Comparison of ENCODE assay signal across 8 cellular contexts in genomic region chr16:74998481-74999207, GRCh38. TPM values are rescaled to one million over a fixed set of nuclear protein-coding genes. Genes with fewer than 3 reads are reported as not detected.
A peak's percentile ranks its signal among the peaks of the same experiment; 100 is the strongest.
DNase-seq lines count a peak whose midpoint lies in the region; ATAC-seq and TF ChIP-seq lines count a peak whose summit lies in the region.

ZNRF1 (plus strand) TSS chr16:74999024; CDS start chr16:74999672, 648 bp downstream.

- H3K4me1 Mint-ChIP-seq in GM23338 (peaks cover 42% of the 10 kb centered on the region), type B pancreatic cell (ENCODE audit: unreplicated experiment) (peaks cover 38% of the 10 kb centered on the region)

- H4K20me1 ChIP-seq in GM23338 (replicated peaks; ENCODE audit: insufficient read depth), result peaks cover 30% of the 10 kb centered on the region

- H3K4me3 Mint-ChIP-seq in GM23338 (peak within 1 kb of the TSS; percentile 80), type B pancreatic cell (peak within 1 kb of the TSS; percentile 92)

- intact Hi-C loops in cardiac septum (cut with DNase I) (loop anchor here (1.0 to 5.0 kb wide), 3 partner anchors 46 to 113 kb away; no protein-coding TSS in a partner anchor), posterior cingulate gyrus (cut with DNase I) (loop anchor here (1.0 to 10.0 kb wide), 3 partner anchors 113 to 294 kb away; partner anchors contain the start of genes MLKL and ZFP1)

- H3K27ac ChIP-seq in GM23338 (ENCODE audit: low read depth), result peak within 1 kb of the TSS; percentile 79; the same call in 1 of the 2 replicates

- H3K4me3 ChIP-seq in GM23338, result peak within 1 kb of the TSS; percentile 82
- H3K4me3 ChIP-seq in LNCaP clone FGC (ENCODE audit: low read depth, low read length), result peak within 1 kb of the TSS; percentile 69

- peaks cover 26% of the 10 kb centered on the region for H3K4me1 ChIP-seq in GM23338 (ENCODE audit: insufficient read depth)

- TF ChIP-seq CTCF in GM23338 (conservative IDR thresholded peaks at IDR 0.05; ENCODE audit: low read depth in 2 of 2) (peak; percentile 86 to 87), LNCaP clone FGC (IDR thresholded peaks at IDR 0.05; ENCODE audit: control insufficient read depth, extremely low read depth, insufficient read depth) (peak; percentile 74), type B pancreatic cell (conservative IDR thresholded peaks at IDR 0.05) (peak; percentile 85)

- no peaks in the 10 kb centered on the region; the same call in 1 of the 2 replicates for H3K36me3 ChIP-seq in GM23338 (ENCODE audit: insufficient read depth)

- ATAC-seq in GM23338, result peak; percentile 71

- H3K27me3 ChIP-seq in GM23338 (ENCODE audit: insufficient read depth), result peaks cover 8% of the 10 kb centered on the region

- H3K9me2 ChIP-seq in GM23338 (ENCODE audit: insufficient read depth), result no peaks in the 10 kb centered on the region

- peak within 1 kb of the TSS; percentile 75 for H2AFZ ChIP-seq in GM23338

- H3K9me3 Mint-ChIP-seq in GM23338, result no peaks in the 10 kb centered on the region; the same call in 2 of the 3 replicates
- H3K9me3 Mint-ChIP-seq in type B pancreatic cell, result no peaks in the 10 kb centered on the region

- H3K27ac Mint-ChIP-seq in GM23338 (peak within 1 kb of the TSS; percentile 84), type B pancreatic cell (peak within 1 kb of the TSS; percentile 88)

- H3K27me3 Mint-ChIP-seq in GM23338 (ENCODE audit: insufficient read depth, low read depth, poor library complexity) (peaks cover 24% of the 10 kb centered on the region), type B pancreatic cell (no peaks in the 10 kb centered on the region)

- H3K79me2 ChIP-seq in GM23338 (replicated peaks; ENCODE audit: insufficient read depth), result peaks cover 44% of the 10 kb centered on the region

- peaks cover 10% of the 10 kb centered on the region for H3F3A ChIP-seq in GM23338 (replicated peaks; ENCODE audit: low read depth)

- peaks cover 2% of the 10 kb centered on the region; the same call in 2 of the 3 replicates for H3K36me3 Mint-ChIP-seq in GM23338 (ENCODE audit: low read depth)
- H3K36me3 Mint-ChIP-seq in type B pancreatic cell, result peaks cover 6% of the 10 kb centered on the region

- H3K4me2 ChIP-seq in GM23338, result peak within 1 kb of the TSS; percentile 96

- DNase-seq in GDM1 (lab: John Stamatoyannopoulos, UW), result peak; percentile 40
- peak; percentile 92 for DNase-seq in GM23338 (ENCODE audit: low spot score)
- peak; percentile 47 for DNase-seq in LNCaP clone FGC (ENCODE audit: low read depth)
- DNase-seq in SW 1271 (lab: John Stamatoyannopoulos, UW), result peak; percentile 64 to 83
- peak; percentile 66 for DNase-seq in activated naive CD8-positive, alpha-beta T cell treated with anti-CD3 and anti-CD28 coated beads, Interleukin-2, amount 50 U/mL, for 16 hours (ENCODE audit: low read depth, low spot score)
- DNase-seq in cardiac septum (ENCODE audit: low spot score), result peak; percentile 90
- peak; percentile 64 to 94 (median 74) for DNase-seq in posterior cingulate gyrus
- DNase-seq in type B pancreatic cell (ENCODE audit: extremely low spot score, unreplicated experiment), result peak; percentile 85

TF ChIP-seq in GM23338, 12 proteins besides CTCF, POLR2A, EP300 and RAD21:
- no peak for TF ChIP-seq EZH2 (IDR thresholded peaks at IDR 0.05; ENCODE audit: low read depth, unreplicated experiment)
- no peak for TF ChIP-seq JUNB (IDR thresholded peaks at IDR 0.05; ENCODE audit: unreplicated experiment)
- TF ChIP-seq POLR2AphosphoS5 (IDR thresholded peaks at IDR 0.05; ENCODE audit: low read depth), result peak; percentile 42
- peak; percentile 35; the same call in 1 of the 2 replicates for TF ChIP-seq CREB1 (CRISPR knock-in tag; IDR thresholded peaks at IDR 0.05; ENCODE audit: low read depth)
- TF ChIP-seq STAT1 (IDR thresholded peaks at IDR 0.05; ENCODE audit: unreplicated experiment), result no peak
- TF ChIP-seq, protein P1, sequence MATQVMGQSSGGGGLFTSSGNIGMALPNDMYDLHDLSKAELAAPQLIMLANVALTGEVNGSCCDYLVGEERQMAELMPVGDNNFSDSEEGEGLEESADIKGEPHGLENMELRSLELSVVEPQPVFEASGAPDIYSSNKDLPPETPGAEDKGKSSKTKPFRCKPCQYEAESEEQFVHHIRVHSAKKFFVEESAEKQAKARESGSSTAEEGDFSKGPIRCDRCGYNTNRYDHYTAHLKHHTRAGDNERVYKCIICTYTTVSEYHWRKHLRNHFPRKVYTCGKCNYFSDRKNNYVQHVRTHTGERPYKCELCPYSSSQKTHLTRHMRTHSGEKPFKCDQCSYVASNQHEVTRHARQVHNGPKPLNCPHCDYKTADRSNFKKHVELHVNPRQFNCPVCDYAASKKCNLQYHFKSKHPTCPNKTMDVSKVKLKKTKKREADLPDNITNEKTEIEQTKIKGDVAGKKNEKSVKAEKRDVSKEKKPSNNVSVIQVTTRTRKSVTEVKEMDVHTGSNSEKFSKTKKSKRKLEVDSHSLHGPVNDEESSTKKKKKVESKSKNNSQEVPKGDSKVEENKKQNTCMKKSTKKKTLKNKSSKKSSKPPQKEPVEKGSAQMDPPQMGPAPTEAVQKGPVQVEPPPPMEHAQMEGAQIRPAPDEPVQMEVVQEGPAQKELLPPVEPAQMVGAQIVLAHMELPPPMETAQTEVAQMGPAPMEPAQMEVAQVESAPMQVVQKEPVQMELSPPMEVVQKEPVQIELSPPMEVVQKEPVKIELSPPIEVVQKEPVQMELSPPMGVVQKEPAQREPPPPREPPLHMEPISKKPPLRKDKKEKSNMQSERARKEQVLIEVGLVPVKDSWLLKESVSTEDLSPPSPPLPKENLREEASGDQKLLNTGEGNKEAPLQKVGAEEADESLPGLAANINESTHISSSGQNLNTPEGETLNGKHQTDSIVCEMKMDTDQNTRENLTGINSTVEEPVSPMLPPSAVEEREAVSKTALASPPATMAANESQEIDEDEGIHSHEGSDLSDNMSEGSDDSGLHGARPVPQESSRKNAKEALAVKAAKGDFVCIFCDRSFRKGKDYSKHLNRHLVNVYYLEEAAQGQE (IDR thresholded peaks at IDR 0.05; ENCODE audit: unreplicated experiment), result no peak
- no peak for TF ChIP-seq ETS1 (IDR thresholded peaks at IDR 0.05)

RNA-seq across cellular contexts. Expression of gene ZNRF1, which starts in this region (rescaled TPM):
- total RNA-seq in GM23338 (2014; rRNA removed; shearing (Covaris generic)), result 42.1 and 52.9 TPM in 2 replicates
- 22.4 and 31.9 TPM in 2 replicates for polyA plus RNA-seq in GM23338 (2016; fragmentation: Nextera tagmentation; extraction: Ambion mirVana)
- total RNA-seq in cardiac septum, result 31.3 TPM
- total RNA-seq in type B pancreatic cell (ENCODE audit: low replicate concordance), result 38.4 and 49.2 TPM in 2 replicates

Comparison
In these comparisons a context has a peak if more than half of its experiments do, and no peak if none do; other contexts are left out.
1. Peak in every context shown above with its lines: DNase-seq, ATAC-seq, H3K4me3 ChIP-seq and H3K27ac ChIP-seq.
2. DNase-seq: peak in every context shown above with its lines; median percentile 92 in GM23338; 90 in cardiac septum; 85 in type B pancreatic cell; 74 in posterior cingulate gyrus; 74 in SW 1271; 66 in activated naive CD8-positive, alpha-beta T cell treated with anti-CD3 and anti-CD28 coated beads, Interleukin-2, amount 50 U/mL, for 16 hours; 47 in LNCaP clone FGC; 40 in GDM1.